In the genomic region with DNA sequence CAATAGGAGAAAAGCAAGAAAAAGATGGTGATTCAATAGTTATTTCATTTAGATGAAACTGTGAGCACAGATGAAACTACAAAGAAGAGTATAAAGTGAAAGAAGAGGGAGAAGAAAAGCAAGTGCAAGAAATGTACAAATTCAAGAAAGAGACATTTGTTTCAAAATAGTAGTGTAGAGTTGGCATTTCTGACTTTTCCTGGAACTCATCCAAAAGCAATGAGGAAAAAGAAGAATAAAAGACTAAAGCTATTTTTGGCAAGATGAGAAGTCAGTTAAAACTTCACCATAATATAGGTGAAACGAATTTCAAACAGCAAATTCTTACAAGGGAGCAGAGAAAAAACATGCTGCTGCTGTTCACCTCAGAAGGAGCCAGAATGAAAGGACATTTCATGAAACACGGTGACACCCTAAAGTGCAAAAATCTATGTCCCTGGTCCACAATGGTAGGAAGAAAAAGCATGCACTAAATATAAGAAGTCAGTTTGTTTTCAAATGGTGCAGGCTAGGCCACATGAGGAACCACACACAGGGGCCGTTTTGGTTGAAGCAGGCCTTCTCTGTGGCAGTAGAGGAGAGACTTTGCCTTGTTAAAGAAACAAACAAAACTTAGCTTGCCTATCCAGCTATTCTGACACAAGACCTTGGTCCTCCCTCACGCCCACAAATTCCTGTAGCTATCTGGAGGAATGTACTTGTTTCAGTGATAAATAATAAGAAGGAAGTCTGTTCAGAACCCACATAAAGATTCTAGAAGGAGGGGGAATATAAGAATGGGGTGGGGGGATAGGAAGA, we compare ENCODE assay signal across 1 cellular context.
TF ChIP-seq lines count a peak whose summit lies in the region.

No MANE protein-coding gene starts in this region.

TF ChIP-seq in endothelial cell of umbilical vein, 7 proteins besides CTCF, POLR2A, EP300 and RAD21:
- TF ChIP-seq FOS (IDR thresholded peaks at IDR 0.05; ENCODE audit: borderline replicate concordance, insufficient read depth, low read length) (no peak), GATA2 (IDR thresholded peaks at IDR 0.05; ENCODE audit: insufficient read depth, insufficient read length, low read depth, low read length) (no peak), MYC (IDR thresholded peaks at IDR 0.05; ENCODE audit: low read depth, low read length) (no peak), JUN (IDR thresholded peaks at IDR 0.05; ENCODE audit: borderline replicate concordance, insufficient read depth, insufficient read length, low read depth) (no peak), POLR2AphosphoS5 (IDR thresholded peaks at IDR 0.05; ENCODE audit: insufficient read depth, low read depth, low read length) (no peak)
TF ChIP-seq in endothelial cell of umbilical vein: peak in this region for 0.
